ENCODE assay signal across 19 cellular contexts in genomic region chr20:5595744-5596143, GRCh38. TPM values are rescaled to one million over a fixed set of nuclear protein-coding genes. Genes with fewer than 3 reads are reported as not detected.
DNase-seq lines count a peak whose midpoint lies in the region; ATAC-seq lines count a peak whose summit lies in the region.
"Had no signal": no experiment of that assay in that cellular context is flagged by ENCODE, and none has a peak within 500 bp of the region (broad histone marks: within the 10 kb centered on the region; RNA-seq: fewer than 3 reads in every experiment).

No MANE protein-coding gene starts in this region.

- peaks cover 80% of the 10 kb centered on the region for H3K4me1 ChIP-seq in CD4-positive, alpha-beta memory T cell (ENCODE audit: insufficient read depth, low read length)
- H3K4me1 ChIP-seq: body of pancreas had no signal

- ATAC-seq in T-cell (replicated peaks in 1 of 4) = no peak
- no peak for ATAC-seq in memory B cell (ENCODE audit: low read depth)
- ATAC-seq: body of pancreas, left lung, sciatic nerve had no signal

- H3K4me3 ChIP-seq in CD4-positive, alpha-beta memory T cell (ENCODE audit: low read length in 2 of 2) = no peak overlapping the region
- H3K4me3 ChIP-seq: body of pancreas, left lung had no signal

- H3K9me3 ChIP-seq in CD4-positive, alpha-beta memory T cell (ENCODE audit: control insufficient read depth in 1 of 2, low read length in 2 of 2) = no peaks in the 10 kb centered on the region
- H3K9me3 ChIP-seq: body of pancreas, left lung had no signal

- H3K9me3 Mint-ChIP-seq in T-helper 2 cell treated with Interferon-gamma antibody and Interleukin-4, amounts not matched to agents 5 μg/mL and 100 μg/mL, for 36 hours = no peaks in the 10 kb centered on the region
- H3K9me3 Mint-ChIP-seq in CD4-positive, alpha-beta memory T cell = no peaks in the 10 kb centered on the region
- no peaks in the 10 kb centered on the region for H3K9me3 Mint-ChIP-seq in T-cell
- no peaks in the 10 kb centered on the region for H3K9me3 Mint-ChIP-seq in memory B cell
- H3K9me3 Mint-ChIP-seq: neural crest cell, type B pancreatic cell had no signal

- intact Hi-C loops in CD4-positive, alpha-beta memory T cell (cut with micrococcal nuclease) = no loop called here

- no peak for DNase-seq in T-helper 2 cell treated with Interferon-gamma antibody and Interleukin-4, amounts not matched to agents 5 μg/mL and 100 μg/mL, for 36 hours (ENCODE audit: low spot score)
- DNase-seq in T-helper 2 cell (no peak), T-cell (no peak), memory B cell (ENCODE audit: low spot score in 2 of 2) (no peak), iPS-NIHi11 (ENCODE audit: low spot score) (no peak), G401 (ENCODE audit: low spot score) (no peak)
- DNase-seq in CD4-positive, alpha-beta memory T cell = no peak
- no peak for DNase-seq in NK-92 treated with Interleukin-12 subunit alpha and Interleukin-12 subunit beta, amount 100 ng/mL, for 24 hours (lab: John Stamatoyannopoulos, UW)
- DNase-seq: 8988T, body of pancreas, DND-41, erythroblast, foreskin fibroblast, left lung, NCI-H1417 treated with DMSO at 0.1 percent for 48 hours, NCI-H524 had no signal

- H3K27me3 ChIP-seq in CD4-positive, alpha-beta memory T cell (ENCODE audit: insufficient read depth, low read length) = no peaks in the 10 kb centered on the region
- H3K27me3 ChIP-seq: body of pancreas, left lung had no signal

- H3K36me3 Mint-ChIP-seq in T-helper 2 cell treated with Interferon-gamma antibody and Interleukin-4, amounts not matched to agents 5 μg/mL and 100 μg/mL, for 36 hours (ENCODE audit: low read depth) = peaks cover 52% of the 10 kb centered on the region
- peaks cover 40 to 74% of the 10 kb centered on the region in 2 donors for H3K36me3 Mint-ChIP-seq in CD4-positive, alpha-beta memory T cell
- peaks cover 46% of the 10 kb centered on the region for H3K36me3 Mint-ChIP-seq in T-cell
- peaks cover 34% of the 10 kb centered on the region for H3K36me3 Mint-ChIP-seq in memory B cell

- CTCF ChIA-PET in CD4-positive, alpha-beta memory T cell (lab: Charles Lee; ENCODE audit: partially characterized antibody) = interaction anchor here (0.9 to 2.0 kb wide), 2 partner anchors 24 to 193 kb away, joined by 3 to 7 read pairs; no protein-coding TSS in a partner anchor
- CTCF ChIA-PET in T-cell (lab: Charles Lee) = interaction anchor here in 1 of 2 donors (1.5 kb wide), 1 partner anchor 15 kb away, joined by 4 read pairs; no protein-coding TSS in a partner anchor

- peaks cover 35% of the 10 kb centered on the region for H3K36me3 ChIP-seq in CD4-positive, alpha-beta memory T cell (ENCODE audit: insufficient read depth, low read length)

- no peaks in the 10 kb centered on the region for H3K27me3 Mint-ChIP-seq in T-helper 2 cell treated with Interferon-gamma antibody and Interleukin-4, amounts not matched to agents 5 μg/mL and 100 μg/mL, for 36 hours (ENCODE audit: low read depth)
- H3K27me3 Mint-ChIP-seq in CD4-positive, alpha-beta memory T cell = no peaks in the 10 kb centered on the region
- H3K27me3 Mint-ChIP-seq in T-cell (no peaks in the 10 kb centered on the region), memory B cell (no peaks in the 10 kb centered on the region)
- H3K27me3 Mint-ChIP-seq: type B pancreatic cell had no signal

- no peak overlapping the region for H3K27ac ChIP-seq in CD4-positive, alpha-beta memory T cell (ENCODE audit: low read depth, low read length)
- H3K27ac ChIP-seq: body of pancreas, left lung had no signal

- in situ Hi-C loops in G401 (cut with HindIII; ENCODE audit: low sequenced_read_pairs) = no loop called here

- H3K4me3 Mint-ChIP-seq in T-helper 2 cell treated with Interferon-gamma antibody and Interleukin-4, amounts not matched to agents 5 μg/mL and 100 μg/mL, for 36 hours = peak overlapping the region; percentile 32
- H3K4me3 Mint-ChIP-seq in CD4-positive, alpha-beta memory T cell = peak overlapping the region in 2 of 8 donors; percentile 3 to 4
- H3K4me3 Mint-ChIP-seq in T-cell (no peak overlapping the region), memory B cell (no peak overlapping the region)
- H3K4me3 Mint-ChIP-seq: neural crest cell, type B pancreatic cell had no signal

- peak overlapping the region; percentile 39 for H3K27ac Mint-ChIP-seq in T-helper 2 cell treated with Interferon-gamma antibody and Interleukin-4, amounts not matched to agents 5 μg/mL and 100 μg/mL, for 36 hours
- H3K27ac Mint-ChIP-seq in CD4-positive, alpha-beta memory T cell = peak overlapping the region; percentile 32 to 89 (median 76)
- H3K27ac Mint-ChIP-seq in T-cell (peak overlapping the region; percentile 70 to 83), memory B cell (peak overlapping the region; percentile 8)
- H3K27ac Mint-ChIP-seq: type B pancreatic cell had no signal

- POLR2A ChIA-PET in CD4-positive, alpha-beta memory T cell (lab: Charles Lee; ENCODE audit: partially characterized antibody) = no interaction called here
- POLR2A ChIA-PET in T-cell (lab: Charles Lee) = interaction anchor here (1.5 to 1.9 kb wide), 2 partner anchors 13 kb away, joined by 3 to 9 read pairs; no protein-coding TSS in a partner anchor

- H3K4me1 Mint-ChIP-seq in T-helper 2 cell treated with Interferon-gamma antibody and Interleukin-4, amounts not matched to agents 5 μg/mL and 100 μg/mL, for 36 hours (ENCODE audit: low read depth) = peaks cover 56% of the 10 kb centered on the region
- peaks cover 42 to 80% (median 51%) of the 10 kb centered on the region in 4 donors for H3K4me1 Mint-ChIP-seq in CD4-positive, alpha-beta memory T cell
- peaks cover 70 to 84% (median 74%) of the 10 kb centered on the region in 3 donors for H3K4me1 Mint-ChIP-seq in T-cell
- peaks cover 41% of the 10 kb centered on the region for H3K4me1 Mint-ChIP-seq in memory B cell
- H3K4me1 Mint-ChIP-seq: neural crest cell had no signal

RNA-seq across cellular contexts. Expression of gene GPCPD1, which starts 15.1 kb away (rescaled TPM):
- total RNA-seq in CD4-positive, alpha-beta memory T cell = 10 to 100 TPM; 67.5 to 71.1 TPM
- polyA plus RNA-seq in CD4-positive, alpha-beta memory T cell = 10 to 100 TPM; 25.3 to 31.0 TPM
- 100 to 1,000 TPM in 2 of 5 donors, 10 to 100 TPM in 3; 48.8 to 104 (median 57.4) TPM for total RNA-seq in T-cell
- total RNA-seq in G401 (2014; rRNA removed; shearing (Covaris generic)) = 11.2 and 27.4 TPM in 2 replicates

Comparison
In these comparisons a context has a peak if more than half of its experiments do, and no peak if none do; other contexts are left out.
1. H3K27ac Mint-ChIP-seq: peak in every context shown above with its lines; median percentile 76 in T-cell; 76 in CD4-positive, alpha-beta memory T cell; 39 in T-helper 2 cell treated with Interferon-gamma antibody and Interleukin-4, amounts not matched to agents 5 μg/mL and 100 μg/mL, for 36 hours; 8 in memory B cell.